Comparison of ENCODE assay signal across 16 cellular contexts in the genomic region with DNA sequence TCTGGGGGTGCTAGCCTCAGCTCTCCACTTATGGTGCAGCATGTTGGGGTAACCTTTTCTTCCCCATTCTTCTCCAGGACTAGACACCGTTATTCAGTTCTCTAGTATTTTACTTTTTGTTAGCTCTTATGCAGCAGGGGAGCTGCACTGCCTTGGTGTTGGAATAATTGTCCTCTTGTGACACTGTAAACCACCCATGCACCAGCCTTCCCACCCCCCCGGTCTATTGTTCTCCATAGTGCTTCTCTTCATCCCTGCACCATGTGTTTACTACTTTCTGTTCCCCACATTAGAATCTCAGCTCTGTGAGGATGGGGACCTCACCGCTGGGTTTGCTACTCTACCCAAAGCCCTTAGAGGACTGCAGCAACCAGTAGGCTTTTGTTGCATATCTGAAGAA.
DNase-seq lines count a peak whose midpoint lies in the region; ATAC-seq and TF ChIP-seq lines count a peak whose summit lies in the region.
"Had no signal": no experiment of that assay in that cellular context is flagged by ENCODE, and none has a peak within 500 bp of the region (broad histone marks: within the 10 kb centered on the region; RNA-seq: fewer than 3 reads in every experiment).

No MANE protein-coding gene starts in this region.

- H3K9me3 ChIP-seq in smooth muscle cell (replicated peaks; ENCODE audit: low read depth) (no peaks in the 10 kb centered on the region), breast epithelium (no peaks in the 10 kb centered on the region), body of pancreas (no peaks in the 10 kb centered on the region), tibial nerve (no peaks in the 10 kb centered on the region)
- H3K9me3 ChIP-seq: Caco-2 had no signal

- no peaks in the 10 kb centered on the region for H4K20me1 ChIP-seq in smooth muscle cell (ENCODE audit: low read depth)

- TF ChIP-seq POLR2A in breast epithelium (IDR thresholded peaks at IDR 0.05) (no peak), body of pancreas (IDR thresholded peaks at IDR 0.05) (no peak), tibial nerve (IDR thresholded peaks at IDR 0.05) (no peak)

- H3K36me3 ChIP-seq in ACC112 (ENCODE audit: insufficient read depth, low read length) (no peaks in the 10 kb centered on the region), smooth muscle cell (ENCODE audit: low read depth) (no peaks in the 10 kb centered on the region), breast epithelium (no peaks in the 10 kb centered on the region), body of pancreas (replicated peaks in 1 of 2; ENCODE audit: insufficient read depth in 1 of 2, low read depth in 2 of 2) (no peaks in the 10 kb centered on the region), tibial nerve (no peaks in the 10 kb centered on the region)

- TF ChIP-seq EP300 in tibial nerve (IDR thresholded peaks at IDR 0.05) = no peak

- intact Hi-C loops in breast epithelium (cut with DNase I; ENCODE audit: low total_unique reads) (no loop called here), body of pancreas (cut with DNase I) (no loop called here)

- CTCF ChIA-PET in RWPE1 (lab: Yijun Ruan, JAX) = no interaction called here

- H3K27ac ChIP-seq in ACC112 (ENCODE audit: low read depth, low read length) (peak overlapping the region; percentile 63; the same call in 1 of the 2 replicates), layer of hippocampus (ENCODE audit: low read depth, low read length) (peak overlapping the region; percentile 85), smooth muscle cell (ENCODE audit: low read depth) (peak overlapping the region; percentile 91), breast epithelium (no peak overlapping the region), body of pancreas (no peak overlapping the region), RWPE1 (no peak overlapping the region), tibial nerve (peak overlapping the region in 2 of 4 donors; percentile 21 to 33)

- peaks cover 22% of the 10 kb centered on the region for H3K4me1 ChIP-seq in ACC112 (ENCODE audit: control insufficient read depth, insufficient read depth, low read length, unreplicated experiment)
- peaks cover 7% of the 10 kb centered on the region for H3K4me1 ChIP-seq in smooth muscle cell (ENCODE audit: low read depth)
- H3K4me1 ChIP-seq in breast epithelium = no peaks in the 10 kb centered on the region
- H3K4me1 ChIP-seq in body of pancreas = no peaks in the 10 kb centered on the region
- peaks cover 0 to 23% (median 0%) of the 10 kb centered on the region in 4 donors for H3K4me1 ChIP-seq in tibial nerve

- TF ChIP-seq CTCF in brain (conservative IDR thresholded peaks at IDR 0.05) (no peak), smooth muscle cell (IDR thresholded peaks at IDR 0.05; ENCODE audit: borderline replicate concordance, insufficient read depth, poor library complexity, severe bottlenecking) (no peak), breast epithelium (IDR thresholded peaks at IDR 0.05) (no peak), body of pancreas (IDR thresholded peaks at IDR 0.05) (no peak), RWPE1 (conservative IDR thresholded peaks at IDR 0.05; ENCODE audit: low read depth) (no peak), tibial nerve (IDR thresholded peaks at IDR 0.05) (no peak)

- peaks cover 13% of the 10 kb centered on the region for H3F3A ChIP-seq in smooth muscle cell (ENCODE audit: low read depth)

- DNase-seq in smooth muscle cell (lab: John Stamatoyannopoulos, UW; ENCODE audit: unreplicated experiment) (no peak), breast epithelium (ENCODE audit: low spot score in 2 of 2) (no peak), body of pancreas (no peak), RWPE1 (ENCODE audit: low spot score) (no peak), tibial nerve (ENCODE audit: low spot score in 2 of 2) (no peak)
- DNase-seq: 8988T, Caco-2, MM.1S, NCI-H1105, NCI-H1694 treated with DMSO at 0.1 percent for 48 hours, NCI-H446, NCI-H82, Right ventricle myocardium superior had no signal

- H3K4me3 Mint-ChIP-seq in brain = no peak overlapping the region

- peak overlapping the region in 3 of 5 experiments; percentile 32 to 72 (median 64) for H3K27ac Mint-ChIP-seq in brain

- H3K4me3 ChIP-seq in ACC112 (ENCODE audit: low read depth, low read length) (no peak overlapping the region), smooth muscle cell (no peak overlapping the region), breast epithelium (no peak overlapping the region), body of pancreas (no peak overlapping the region), tibial nerve (no peak overlapping the region)

- no peaks in the 10 kb centered on the region for H3K27me3 ChIP-seq in ACC112 (ENCODE audit: insufficient read depth, low read length)
- H3K27me3 ChIP-seq in layer of hippocampus (ENCODE audit: control insufficient read depth, insufficient read depth, low read length) = no peaks in the 10 kb centered on the region
- H3K27me3 ChIP-seq in smooth muscle cell (ENCODE audit: low read depth) = no peaks in the 10 kb centered on the region
- no peaks in the 10 kb centered on the region for H3K27me3 ChIP-seq in breast epithelium
- H3K27me3 ChIP-seq in body of pancreas = no peaks in the 10 kb centered on the region
- H3K27me3 ChIP-seq in tibial nerve = no peaks in the 10 kb centered on the region

- no peaks in the 10 kb centered on the region for H3K79me2 ChIP-seq in ACC112 (ENCODE audit: control insufficient read depth, insufficient read depth, low read length, unreplicated experiment)
- H3K79me2 ChIP-seq in smooth muscle cell (ENCODE audit: low read depth) = no peaks in the 10 kb centered on the region

- no peak overlapping the region for H2AFZ ChIP-seq in ACC112 (ENCODE audit: low read length, unreplicated experiment)
- no peak overlapping the region for H2AFZ ChIP-seq in smooth muscle cell (ENCODE audit: low read depth)

- no peak overlapping the region for H3K9ac ChIP-seq in smooth muscle cell (ENCODE audit: low read depth)

- no peaks in the 10 kb centered on the region for H3K27me3 Mint-ChIP-seq in brain

- POLR2A ChIA-PET in RWPE1 (lab: Yijun Ruan, JAX; ENCODE audit: low non-redundant PET) = no interaction called here

- H3K4me1 Mint-ChIP-seq in brain = peaks cover 73% of the 10 kb centered on the region

- H3K4me2 ChIP-seq in smooth muscle cell = no peak overlapping the region

- ATAC-seq in body of pancreas = no peak

- 94% methylated on average over 3 of the region's 3 CpGs for WGBS in smooth muscle cell (ENCODE audit: low lambda C conversion rate)
- 71 to 94% methylated on average over 3 of the region's 3 CpGs for WGBS in body of pancreas, 2 donors
- WGBS in tibial nerve, 2 donors = 57 to 63% methylated on average over 3 of the region's 3 CpGs

- H3K36me3 Mint-ChIP-seq in brain = no peaks in the 10 kb centered on the region

- H3K9me3 Mint-ChIP-seq in brain = peaks cover 3 to 12% (median 8%) of the 10 kb centered on the region in 5 experiments

Comparison
In these comparisons a context has a peak if more than half of its experiments do, and no peak if none do; other contexts are left out.
1. H3K27ac ChIP-seq: peak in ACC112 (single experiment), layer of hippocampus (single experiment) and smooth muscle cell (single experiment); none in breast epithelium (0 of 2), body of pancreas (0 of 4) and RWPE1 (single experiment).